Comparison of ENCODE assay signal across 8 cellular contexts in the genomic region with DNA sequence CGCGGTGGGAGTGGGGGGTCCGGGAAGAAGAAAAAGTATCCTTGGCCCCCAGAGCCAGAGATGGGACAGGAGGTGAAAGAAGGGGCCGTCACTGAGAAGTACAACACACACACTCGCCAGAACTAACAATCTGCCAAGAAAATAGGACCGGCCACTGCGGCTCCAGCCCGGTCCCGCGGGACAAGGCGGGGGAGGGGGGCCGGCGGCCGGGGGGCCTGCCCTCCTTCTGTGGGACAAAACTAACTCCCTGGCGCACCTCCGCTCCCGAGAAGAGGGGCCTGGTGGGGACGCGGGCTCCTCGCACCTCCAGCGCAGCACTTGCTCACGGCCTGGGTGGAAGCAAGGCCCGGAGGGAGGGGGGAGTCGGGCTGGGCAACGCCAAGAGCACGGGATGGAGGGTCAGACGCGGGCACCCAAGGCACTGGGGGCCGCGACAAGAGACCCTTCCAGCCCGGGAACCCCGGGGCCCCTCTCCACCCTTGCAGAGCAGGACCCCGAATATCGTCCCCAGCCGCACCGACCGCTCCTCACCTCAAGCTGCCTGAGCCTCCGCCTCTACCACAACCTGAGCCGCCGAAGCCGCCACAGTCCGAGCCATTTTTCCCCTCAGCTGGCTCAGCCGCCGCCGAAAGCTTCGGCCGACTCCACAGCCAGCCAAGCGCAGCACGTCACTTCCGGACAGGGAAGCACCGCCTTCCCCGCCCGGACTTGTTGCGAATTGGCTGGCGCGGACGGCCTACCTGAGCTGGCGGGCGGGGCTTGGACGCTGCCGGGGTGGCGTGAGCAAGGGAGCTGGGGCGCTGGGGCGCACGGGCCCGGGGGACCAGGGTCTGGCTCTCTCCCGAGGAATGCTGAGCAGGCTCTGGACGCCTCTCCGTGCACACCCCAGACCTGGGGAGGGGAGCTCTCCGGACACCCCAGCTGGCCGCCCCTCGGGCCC. TPM values are rescaled to one million over a fixed set of nuclear protein-coding genes. Genes with fewer than 3 reads are reported as not detected.
DNase-seq lines count a peak whose midpoint lies in the region; ATAC-seq, FAIRE-seq and TF ChIP-seq lines count a peak whose summit lies in the region.

Gene PIK3C2A (minus strand): TSS at position 670 of the 940 bp plus-strand sequence. CDS start 38,245 bp downstream, outside the sequence.

- ATAC-seq in HG02571 (IDR thresholded peaks at IDR 0.05; ENCODE audit: unreplicated experiment), result peak; percentile 97

- H3K36me3 Mint-ChIP-seq in activated naive CD4-positive, alpha-beta T cell treated with anti-CD3 and anti-CD28 coated beads for 36 hours (ENCODE audit: low read depth), result peaks cover 2% of the 10 kb centered on the region

- peak within 1 kb of the TSS; percentile 96 for H2AFZ ChIP-seq in neuronal stem cell (ENCODE audit: low read length)

- H3K27ac ChIP-seq in neuronal stem cell (replicated peaks; ENCODE audit: low read length), result peak within 1 kb of the TSS; percentile 95

- peak within 1 kb of the TSS; percentile 53 for H3K4ac ChIP-seq in neuronal stem cell (ENCODE audit: low read length)

- no peaks in the 10 kb centered on the region for H3K27me3 ChIP-seq in GM06990 (replicated peaks; ENCODE audit: control insufficient read depth, insufficient read depth, low read length)
- no peaks in the 10 kb centered on the region for H3K27me3 ChIP-seq in neuronal stem cell (ENCODE audit: control insufficient read depth in 3 of 3, insufficient read depth in 3 of 3, low read depth in 1 of 3, low read length in 3 of 3)

- FAIRE-seq in frontal cortex (lab: Jason Lieb, UNC), result no peak

- peak within 1 kb of the TSS; percentile 99 for H3K18ac ChIP-seq in neuronal stem cell (ENCODE audit: low read length)

- peak within 1 kb of the TSS; percentile 100 for H3K23ac ChIP-seq in neuronal stem cell (ENCODE audit: low read depth, low read length, poor library complexity)

- peak within 1 kb of the TSS; percentile 92 for H2AK5ac ChIP-seq in neuronal stem cell (ENCODE audit: low read depth, low read length)

- peak within 1 kb of the TSS; percentile 99 for H2BK5ac ChIP-seq in neuronal stem cell (ENCODE audit: low read length)

- no CpG with 5 or more reads among the region's 72 CpGs for WGBS in neuronal stem cell (ENCODE audit: extremely low coverage in 2 of 2, insufficient read length in 2 of 2, insufficient replicate concordance in 1 of 2), 2 donors

- peak within 1 kb of the TSS; percentile 98 for H3K9ac ChIP-seq in neuronal stem cell (ENCODE audit: low read depth, low read length, poor library complexity)

- H3K4me1 Mint-ChIP-seq in activated naive CD4-positive, alpha-beta T cell treated with anti-CD3 and anti-CD28 coated beads for 36 hours (ENCODE audit: low read depth), result peaks cover 30% of the 10 kb centered on the region

- peak within 1 kb of the TSS; percentile 99 for H3K4me3 Mint-ChIP-seq in activated naive CD4-positive, alpha-beta T cell treated with anti-CD3 and anti-CD28 coated beads for 36 hours

- H3K4me3 ChIP-seq in GM06990 (replicated peaks; ENCODE audit: low read depth, low read length) (peak within 1 kb of the TSS; percentile 88), NB4 (ENCODE audit: low read depth, low read length) (peak within 1 kb of the TSS; percentile 82), neuronal stem cell (ENCODE audit: low read length in 2 of 2) (peak within 1 kb of the TSS; percentile 67 to 100)

- H3K27me3 Mint-ChIP-seq in activated naive CD4-positive, alpha-beta T cell treated with anti-CD3 and anti-CD28 coated beads for 36 hours (ENCODE audit: low read depth), result no peaks in the 10 kb centered on the region

- intact Hi-C loops in activated naive CD4-positive, alpha-beta T cell treated with anti-CD3 and anti-CD28 coated beads for 36 hours (cut with micrococcal nuclease), result loop anchor here (1.0 to 5.0 kb wide), 10 partner anchors 47 to 1190 kb away; partner anchors contain the start of genes C11orf58, NCR3LG1, NUCB2 and RPS13

- H3K36me3 ChIP-seq in GM06990 (ENCODE audit: control insufficient read depth, insufficient read depth, low read length), result no peaks in the 10 kb centered on the region
- H3K36me3 ChIP-seq in neuronal stem cell (replicated peaks in 1 of 2; ENCODE audit: control insufficient read depth in 2 of 2, insufficient read depth in 2 of 2, low read length in 2 of 2), result peaks cover 2 to 31% of the 10 kb centered on the region in 2 donors

- H3K79me1 ChIP-seq in neuronal stem cell (ENCODE audit: low read depth, low read length), result peaks cover 4% of the 10 kb centered on the region

- CTCF ChIA-PET in activated naive CD4-positive, alpha-beta T cell treated with anti-CD3 and anti-CD28 coated beads for 36 hours (lab: Charles Lee), result interaction anchor here (0.6 to 0.9 kb wide), 2 partner anchors 22 to 425 kb away, joined by 3 read pairs; no protein-coding TSS in a partner anchor

- peak within 1 kb of the TSS; percentile 89 for H3K4me2 ChIP-seq in neuronal stem cell (ENCODE audit: insufficient read depth, low read length, poor library complexity, severe bottlenecking)

- peak within 1 kb of the TSS; percentile 92 for H3K27ac Mint-ChIP-seq in activated naive CD4-positive, alpha-beta T cell treated with anti-CD3 and anti-CD28 coated beads for 36 hours

- TF ChIP-seq CTCF in GM06990 (IDR thresholded peaks at IDR 0.05; ENCODE audit: insufficient read depth, low read length, poor library complexity, severe bottlenecking), result no peak
- TF ChIP-seq CTCF in NB4 (IDR thresholded peaks at IDR 0.05; ENCODE audit: low read depth, low read length), result no peak
- no peak for TF ChIP-seq CTCF in subcutaneous adipose tissue (IDR thresholded peaks at IDR 0.05; ENCODE audit: low read depth)

- no peak within 1 kb of the TSS for H4K91ac ChIP-seq in neuronal stem cell (ENCODE audit: low read depth, low read length, poor library complexity)

- peak; percentile 92 for TF ChIP-seq POLR2A in NB4 (IDR thresholded peaks at IDR 0.05; ENCODE audit: extremely low read depth, insufficient read length)

- peaks cover 2 to 9% of the 10 kb centered on the region in 2 donors for H3K4me1 ChIP-seq in neuronal stem cell (ENCODE audit: control insufficient read depth in 2 of 2, insufficient read depth in 1 of 2, low read depth in 1 of 2, low read length in 2 of 2)

- H2BK15ac ChIP-seq in neuronal stem cell (ENCODE audit: low read length), result peak within 1 kb of the TSS; percentile 94

- no peaks in the 10 kb centered on the region for H3K9me3 ChIP-seq in neuronal stem cell (replicated peaks in 1 of 2; ENCODE audit: control insufficient read depth in 2 of 2, insufficient read depth in 1 of 2, low read depth in 1 of 2, low read length in 2 of 2)

- peak within 1 kb of the TSS; percentile 47 for H3K14ac ChIP-seq in neuronal stem cell (ENCODE audit: low read length)

- H2BK120ac ChIP-seq in neuronal stem cell (ENCODE audit: low read depth, low read length), result peak within 1 kb of the TSS; percentile 72

- no peak within 1 kb of the TSS for H2BK12ac ChIP-seq in neuronal stem cell (ENCODE audit: low read length)

- H3K9me3 Mint-ChIP-seq in activated naive CD4-positive, alpha-beta T cell treated with anti-CD3 and anti-CD28 coated beads for 36 hours, result no peaks in the 10 kb centered on the region

- DNase-seq in GM06990 (ENCODE audit: extremely low read depth, insufficient read length) (peak; percentile 90), NB4 (ENCODE audit: low read depth) (peak; percentile 96), SK-N-DZ (ENCODE audit: low spot score) (peak; percentile 95), frontal cortex (ENCODE audit: low spot score in 2 of 2) (peak; percentile 90 to 94), neuronal stem cell (ENCODE audit: low spot score) (peak; percentile 93)
- peak; percentile 97 for DNase-seq in activated naive CD4-positive, alpha-beta T cell treated with anti-CD3 and anti-CD28 coated beads for 36 hours

- H4K8ac ChIP-seq in neuronal stem cell (ENCODE audit: low read depth, low read length), result no peak within 1 kb of the TSS

RNA-seq across cellular contexts. Expression of gene PIK3C2A, which starts in this region (rescaled TPM):
- 20.9 and 25.4 TPM in 2 replicates for polyA plus RNA-seq in SK-N-DZ (2014; cell fraction: cytosol; rRNA removed)
- polyA plus RNA-seq in SK-N-DZ (2014; cell fraction: nucleus; rRNA removed), result 24.7 and 26.0 TPM in 2 replicates
- 10 to 100 TPM; 16.4 to 17.3 TPM for total RNA-seq in activated naive CD4-positive, alpha-beta T cell treated with anti-CD3 and anti-CD28 coated beads for 36 hours
- total RNA-seq in frontal cortex (37.9 TPM), subcutaneous adipose tissue (10 to 100 TPM; 60.7 to 97.8 (median 83.4) TPM)
- 31.2 TPM for polyA plus RNA-seq in neuronal stem cell (2013, experiment 1 of 2)
- 32.8 TPM for polyA plus RNA-seq in neuronal stem cell (2013, experiment 2 of 2)

Comparison
In these comparisons a context has a peak if more than half of its experiments do, and no peak if none do; other contexts are left out.
1. Peak in every context shown above with its lines: DNase-seq, ATAC-seq, H3K4me3 ChIP-seq and H3K27ac ChIP-seq.